ENCODE assay signal across 26 cellular contexts in the genomic region with DNA sequence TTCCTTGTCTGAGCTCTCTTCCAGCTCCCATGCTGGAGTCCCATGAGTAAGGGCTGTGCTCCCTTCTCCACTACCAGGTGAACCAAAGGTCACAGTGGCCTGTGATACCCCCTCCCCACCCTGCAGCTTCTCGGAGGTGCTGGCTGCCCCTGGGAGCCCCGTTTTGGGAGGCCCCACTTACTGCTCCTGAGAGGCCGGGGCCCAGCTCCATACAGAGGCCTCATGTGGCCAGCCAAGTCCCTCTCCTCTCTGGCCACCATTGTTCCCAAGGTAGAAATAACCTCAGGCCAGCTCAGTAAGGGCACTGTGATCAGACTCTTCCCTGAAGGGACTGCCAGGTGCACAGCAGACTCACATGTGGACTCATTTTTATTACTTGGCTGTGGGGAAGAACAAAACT. TPM values are rescaled to one million over a fixed set of nuclear protein-coding genes. Genes with fewer than 3 reads are reported as not detected.
DNase-seq lines count a peak whose midpoint lies in the region; ATAC-seq and TF ChIP-seq lines count a peak whose summit lies in the region.
"Had no signal": no experiment of that assay in that cellular context is flagged by ENCODE, and none has a peak within 500 bp of the region (broad histone marks: within the 10 kb centered on the region; RNA-seq: fewer than 3 reads in every experiment).

No MANE protein-coding gene starts in this region.

- H3K4me3 ChIP-seq in vagina = no peak overlapping the region
- H3K4me3 ChIP-seq: MG63, ovary, skin epidermis, thyroid gland had no signal

- no peaks in the 10 kb centered on the region for H3K36me3 ChIP-seq in vagina
- H3K36me3 ChIP-seq: ovary, thyroid gland had no signal

- no peak for TF ChIP-seq CTCF in vagina (IDR thresholded peaks at IDR 0.05)

- no peaks in the 10 kb centered on the region for H3K9me3 Mint-ChIP-seq in stimulated activated naive CD8-positive, alpha-beta T cell treated with anti-CD3 and anti-CD28 coated beads, Interleukin-15, amount 100 ng/mL, for 72 hours
- H3K9me3 Mint-ChIP-seq in activated T-helper 17 cell treated with anti-CD3 and anti-CD28 coated beads, Interleukin-2, amount 50 U/mL, for 72 hours = no peaks in the 10 kb centered on the region
- H3K9me3 Mint-ChIP-seq in natural killer cell treated with Interleukin-12 subunit alpha and Interleukin-12 subunit beta and Interleukin-15 and Interleukin-18, amount 100 ng/mL, for 72 hours = no peaks in the 10 kb centered on the region
- H3K9me3 Mint-ChIP-seq: activated T-cell treated with anti-CD3 and anti-CD28 coated beads, Interleukin-2, amount 50 U/mL, for 24 hours; CD8-positive, alpha-beta T cell; memory B cell; naive B cell had no signal

- DNase-seq in stimulated activated naive CD8-positive, alpha-beta T cell treated with anti-CD3 and anti-CD28 coated beads, Interleukin-15, amount 100 ng/mL, for 72 hours = no peak
- no peak for DNase-seq in stimulated activated naive CD8-positive, alpha-beta T cell treated with anti-CD3 and anti-CD28 coated beads, Interleukin-15, Interleukin-2, amounts not matched to agents 100 U/mL and 50 U/mL, for 24 hours
- no peak for DNase-seq in natural killer cell treated with Interleukin-12 subunit alpha and Interleukin-12 subunit beta and Interleukin-15 and Interleukin-18, amount 100 ng/mL, for 72 hours (ENCODE audit: low spot score)
- DNase-seq in vagina (ENCODE audit: extremely low spot score in 2 of 2) = no peak
- DNase-seq in islet precursor cell = no peak
- DNase-seq: activated CD4-positive, CD25-positive, alpha-beta regulatory T cell; activated CD8-positive, alpha-beta memory T cell treated with anti-CD3 and anti-CD28 coated beads for 24 hours; activated naive CD4-positive, alpha-beta T cell treated with anti-CD3 and anti-CD28 coated beads, Interleukin-2, amount 50 U/mL, for 16 hours; activated T-cell treated with anti-CD3 and anti-CD28 coated beads, Interleukin-2, amount 50 U/mL, for 24 hours; anterior cingulate cortex; CD8-positive, alpha-beta T cell; central memory CD4-positive, alpha-beta T cell; foreskin melanocyte; naive B cell; NCI-H1436 treated with DMSO at 0.1 percent for 48 hours; NCI-H524 treated with DMSO at 0.1 percent for 48 hours; ovary; stimulated activated CD4-positive, alpha-beta T cell treated with anti-CD3 and anti-CD28 coated beads, Interleukin-2, amount 100 ng/mL, for 24 hours; stimulated activated naive CD4-positive, alpha-beta T cell had no signal

- no peak for TF ChIP-seq POLR2A in vagina (IDR thresholded peaks at IDR 0.05)

- H3K36me3 Mint-ChIP-seq in activated T-helper 17 cell treated with anti-CD3 and anti-CD28 coated beads, Interleukin-2, amount 50 U/mL, for 72 hours (ENCODE audit: low read depth) = peaks cover 2% of the 10 kb centered on the region
- H3K36me3 Mint-ChIP-seq in natural killer cell treated with Interleukin-12 subunit alpha and Interleukin-12 subunit beta and Interleukin-15 and Interleukin-18, amount 100 ng/mL, for 72 hours = no peaks in the 10 kb centered on the region
- H3K36me3 Mint-ChIP-seq: CD8-positive, alpha-beta T cell; memory B cell; naive B cell had no signal

- H3K9me3 ChIP-seq in vagina = no peaks in the 10 kb centered on the region
- H3K9me3 ChIP-seq: MG63, ovary, thyroid gland had no signal

- peak overlapping the region; percentile 43 for H3K27ac ChIP-seq in vagina
- H3K27ac ChIP-seq: ovary had no signal

- peaks cover 83% of the 10 kb centered on the region for H3K4me1 ChIP-seq in vagina

- H3K4me1 Mint-ChIP-seq in stimulated activated naive CD8-positive, alpha-beta T cell treated with anti-CD3 and anti-CD28 coated beads, Interleukin-15, amount 100 ng/mL, for 72 hours = peaks cover 27% of the 10 kb centered on the region
- peaks cover 56% of the 10 kb centered on the region for H3K4me1 Mint-ChIP-seq in activated T-helper 17 cell treated with anti-CD3 and anti-CD28 coated beads, Interleukin-2, amount 50 U/mL, for 72 hours
- peaks cover 21 to 31% of the 10 kb centered on the region in 2 donors for H3K4me1 Mint-ChIP-seq in natural killer cell treated with Interleukin-12 subunit alpha and Interleukin-12 subunit beta and Interleukin-15 and Interleukin-18, amount 100 ng/mL, for 72 hours (ENCODE audit: low read depth in 2 of 2)

- no peak overlapping the region for H3K4me3 Mint-ChIP-seq in stimulated activated naive CD8-positive, alpha-beta T cell treated with anti-CD3 and anti-CD28 coated beads, Interleukin-15, amount 100 ng/mL, for 72 hours
- peak overlapping the region; percentile 48 for H3K4me3 Mint-ChIP-seq in activated T-helper 17 cell treated with anti-CD3 and anti-CD28 coated beads, Interleukin-2, amount 50 U/mL, for 72 hours
- peak overlapping the region; percentile 63 for H3K4me3 Mint-ChIP-seq in natural killer cell treated with Interleukin-12 subunit alpha and Interleukin-12 subunit beta and Interleukin-15 and Interleukin-18, amount 100 ng/mL, for 72 hours
- H3K4me3 Mint-ChIP-seq: activated T-cell treated with anti-CD3 and anti-CD28 coated beads, Interleukin-2, amount 50 U/mL, for 24 hours; CD8-positive, alpha-beta T cell; memory B cell; naive B cell had no signal

- intact Hi-C loops in vagina (cut with DNase I) = no loop called here

- peak; percentile 22 for ATAC-seq in stimulated activated naive CD8-positive, alpha-beta T cell treated with anti-CD3 and anti-CD28 coated beads, Interleukin-15, amount 100 ng/mL, for 72 hours
- ATAC-seq in stimulated activated naive CD8-positive, alpha-beta T cell treated with anti-CD3 and anti-CD28 coated beads, Interleukin-15, Interleukin-2, amounts not matched to agents 100 U/mL and 50 U/mL, for 24 hours = no peak
- no peak for ATAC-seq in activated T-helper 17 cell treated with anti-CD3 and anti-CD28 coated beads, Interleukin-2, amount 50 U/mL, for 72 hours (replicated peaks)
- no peak for ATAC-seq in natural killer cell treated with Interleukin-12 subunit alpha and Interleukin-12 subunit beta and Interleukin-15 and Interleukin-18, amount 100 ng/mL, for 72 hours
- ATAC-seq in GM19328 (IDR thresholded peaks at IDR 0.05; ENCODE audit: unreplicated experiment) (no peak), HG03097 (IDR thresholded peaks at IDR 0.05; ENCODE audit: low FRiP score, unreplicated experiment) (no peak)
- ATAC-seq: CD8-positive, alpha-beta T cell had no signal

- H3K27me3 ChIP-seq in vagina = no peaks in the 10 kb centered on the region
- H3K27me3 ChIP-seq: MG63, ovary, thyroid gland had no signal

- H3K27me3 Mint-ChIP-seq in stimulated activated naive CD8-positive, alpha-beta T cell treated with anti-CD3 and anti-CD28 coated beads, Interleukin-15, amount 100 ng/mL, for 72 hours = peaks cover 12% of the 10 kb centered on the region
- no peaks in the 10 kb centered on the region for H3K27me3 Mint-ChIP-seq in activated T-helper 17 cell treated with anti-CD3 and anti-CD28 coated beads, Interleukin-2, amount 50 U/mL, for 72 hours
- H3K27me3 Mint-ChIP-seq in natural killer cell treated with Interleukin-12 subunit alpha and Interleukin-12 subunit beta and Interleukin-15 and Interleukin-18, amount 100 ng/mL, for 72 hours = peaks cover 0 to 3% of the 10 kb centered on the region in 2 donors
- H3K27me3 Mint-ChIP-seq: memory B cell had no signal

- peak overlapping the region in 1 of 2 donors; percentile 56 for H3K27ac Mint-ChIP-seq in stimulated activated naive CD8-positive, alpha-beta T cell treated with anti-CD3 and anti-CD28 coated beads, Interleukin-15, amount 100 ng/mL, for 72 hours
- H3K27ac Mint-ChIP-seq in activated T-helper 17 cell treated with anti-CD3 and anti-CD28 coated beads, Interleukin-2, amount 50 U/mL, for 72 hours = peak overlapping the region; percentile 82
- peak overlapping the region in 1 of 2 donors; percentile 26 for H3K27ac Mint-ChIP-seq in natural killer cell treated with Interleukin-12 subunit alpha and Interleukin-12 subunit beta and Interleukin-15 and Interleukin-18, amount 100 ng/mL, for 72 hours
- H3K27ac Mint-ChIP-seq: activated T-cell treated with anti-CD3 and anti-CD28 coated beads, Interleukin-2, amount 50 U/mL, for 24 hours; CD8-positive, alpha-beta T cell; memory B cell; naive B cell had no signal

RNA-seq across cellular contexts. Expression of gene RAB11FIP5, which starts 6.0 kb away (rescaled TPM):
- total RNA-seq in activated T-helper 17 cell treated with anti-CD3 and anti-CD28 coated beads, Interleukin-2, amount 50 U/mL, for 72 hours = 10 to 100 TPM; 15.5 to 29.9 TPM
- total RNA-seq in natural killer cell treated with Interleukin-12 subunit alpha and Interleukin-12 subunit beta and Interleukin-15 and Interleukin-18, amount 100 ng/mL, for 72 hours = 10 to 100 TPM in 1 of 2 donors, 1 to 10 TPM in 1; 8.8 to 15.7 TPM
- 33.1 TPM for total RNA-seq in vagina

RNA-seq across cellular contexts. Expression of gene SFXN5, which starts 35.3 kb away (rescaled TPM):
- 10 to 100 TPM in 1 of 2 donors, 1 to 10 TPM in 1; 7.6 to 10.3 TPM for total RNA-seq in activated T-helper 17 cell treated with anti-CD3 and anti-CD28 coated beads, Interleukin-2, amount 50 U/mL, for 72 hours
- 10 to 100 TPM; 27.3 to 32.4 TPM for total RNA-seq in natural killer cell treated with Interleukin-12 subunit alpha and Interleukin-12 subunit beta and Interleukin-15 and Interleukin-18, amount 100 ng/mL, for 72 hours
- 9.8 TPM for total RNA-seq in vagina

Comparison
In these comparisons a context has a peak if more than half of its experiments do, and no peak if none do; other contexts are left out.
1. H3K4me3 Mint-ChIP-seq: peak in activated T-helper 17 cell treated with anti-CD3 and anti-CD28 coated beads, Interleukin-2, amount 50 U/mL, for 72 hours (single experiment) and natural killer cell treated with Interleukin-12 subunit alpha and Interleukin-12 subunit beta and Interleukin-15 and Interleukin-18, amount 100 ng/mL, for 72 hours (single experiment); none in stimulated activated naive CD8-positive, alpha-beta T cell treated with anti-CD3 and anti-CD28 coated beads, Interleukin-15, amount 100 ng/mL, for 72 hours (0 of 2).